16 cellular contexts compared by ENCODE assay signal in the genomic region with DNA sequence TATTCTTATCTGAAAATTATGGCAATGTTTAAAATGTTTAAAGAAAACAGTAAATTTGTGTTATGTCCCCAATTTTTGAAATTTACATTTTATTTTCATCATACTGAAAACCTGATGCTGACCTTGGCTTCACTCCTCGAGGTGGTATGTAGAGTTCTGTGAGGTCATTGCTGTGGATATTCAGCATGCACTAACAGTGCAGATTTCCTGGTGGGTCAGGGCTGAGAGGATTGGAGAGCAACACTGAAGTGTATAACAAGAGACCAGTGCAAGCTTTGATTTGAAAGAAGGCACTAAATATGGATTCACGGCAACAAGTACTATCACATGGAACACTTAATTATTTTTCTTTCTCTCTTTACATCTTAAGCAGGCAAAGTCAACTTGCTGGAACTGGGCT.
"Had no signal": no experiment of that assay in that cellular context is flagged by ENCODE, and none has a peak within 500 bp of the region (broad histone marks: within the 10 kb centered on the region; RNA-seq: fewer than 3 reads in every experiment).

No MANE protein-coding gene starts in this region.

- H3K36me3 ChIP-seq: brain microvascular endothelial cell, upper lobe of left lung had no signal

- H3K36me3 Mint-ChIP-seq: activated naive CD8-positive, alpha-beta T cell treated with anti-CD3 and anti-CD28 coated beads, Interleukin-2, amount 10 ng/mL, durations not matched to agents 7 days and 5 days; naive B cell; T-cell had no signal

- H3K9me3 ChIP-seq: testis, upper lobe of left lung had no signal

- H3K27me3 Mint-ChIP-seq: activated naive CD8-positive, alpha-beta T cell treated with anti-CD3 and anti-CD28 coated beads, Interleukin-2, amount 10 ng/mL, durations not matched to agents 7 days and 5 days; dendritic cell treated with granulocyte-macrophage colony-stimulating factor and Interleukin-4, amounts not matched to agents 40 ng/mL and 50 ng/mL, for 4 days; naive B cell; stimulated activated naive CD8-positive, alpha-beta T cell treated with anti-CD3 and anti-CD28 coated beads, Interleukin-15, amount 100 ng/mL, for 72 hours had no signal

- H3K27ac ChIP-seq: brain microvascular endothelial cell, testis, upper lobe of left lung had no signal

- H3K4me3 Mint-ChIP-seq: activated naive CD8-positive, alpha-beta T cell treated with anti-CD3 and anti-CD28 coated beads, Interleukin-2, amount 10 ng/mL, durations not matched to agents 7 days and 5 days; dendritic cell treated with granulocyte-macrophage colony-stimulating factor and Interleukin-4, amounts not matched to agents 40 ng/mL and 50 ng/mL, for 4 days; naive B cell; stimulated activated naive CD8-positive, alpha-beta T cell treated with anti-CD3 and anti-CD28 coated beads, Interleukin-15, amount 100 ng/mL, for 72 hours; T-cell had no signal

- ATAC-seq: stimulated activated naive CD8-positive, alpha-beta T cell treated with anti-CD3 and anti-CD28 coated beads, Interleukin-15, amount 100 ng/mL, for 72 hours; T-cell had no signal

- H3K4me3 ChIP-seq: smooth muscle cell, testis, upper lobe of left lung had no signal

- H3K27ac Mint-ChIP-seq: activated naive CD8-positive, alpha-beta T cell treated with anti-CD3 and anti-CD28 coated beads, Interleukin-2, amount 10 ng/mL, durations not matched to agents 7 days and 5 days; dendritic cell treated with granulocyte-macrophage colony-stimulating factor and Interleukin-4, amounts not matched to agents 40 ng/mL and 50 ng/mL, for 4 days; stimulated activated naive CD8-positive, alpha-beta T cell treated with anti-CD3 and anti-CD28 coated beads, Interleukin-15, amount 100 ng/mL, for 72 hours; T-cell had no signal

- H3K4me1 Mint-ChIP-seq: activated naive CD8-positive, alpha-beta T cell treated with anti-CD3 and anti-CD28 coated beads, Interleukin-2, amount 10 ng/mL, durations not matched to agents 7 days and 5 days; naive B cell; stimulated activated naive CD8-positive, alpha-beta T cell treated with anti-CD3 and anti-CD28 coated beads, Interleukin-15, amount 100 ng/mL, for 72 hours; T-cell had no signal

- H3K27me3 ChIP-seq: brain microvascular endothelial cell, testis, upper lobe of left lung had no signal

- H3K9me3 Mint-ChIP-seq: stimulated activated naive CD8-positive, alpha-beta T cell treated with anti-CD3 and anti-CD28 coated beads, Interleukin-15, amount 100 ng/mL, for 72 hours had no signal

- DNase-seq: activated CD4-positive, CD25-positive, alpha-beta regulatory T cell treated with anti-CD3 and anti-CD28 coated beads, Interleukin-2, amount 50 U/mL, for 72 hours; activated naive CD4-positive, alpha-beta T cell; activated naive CD8-positive, alpha-beta T cell treated with anti-CD3 and anti-CD28 coated beads, Interleukin-2, amount 10 ng/mL, durations not matched to agents 7 days and 5 days; activated T-cell treated with anti-CD3 and anti-CD28 coated beads for 4 hours; brain microvascular endothelial cell; cerebellar nuclear complex; effector memory CD4-positive, alpha-beta T cell; left cardiac atrium; naive B cell; stimulated activated naive CD8-positive, alpha-beta T cell treated with anti-CD3 and anti-CD28 coated beads, Interleukin-15, amount 100 ng/mL, for 72 hours; T-cell; T-helper 9 cell; testis; upper lobe of left lung had no signal

- H3K4me1 ChIP-seq: testis, upper lobe of left lung had no signal
